1 cellular context compared by ENCODE assay signal in the genomic region with DNA sequence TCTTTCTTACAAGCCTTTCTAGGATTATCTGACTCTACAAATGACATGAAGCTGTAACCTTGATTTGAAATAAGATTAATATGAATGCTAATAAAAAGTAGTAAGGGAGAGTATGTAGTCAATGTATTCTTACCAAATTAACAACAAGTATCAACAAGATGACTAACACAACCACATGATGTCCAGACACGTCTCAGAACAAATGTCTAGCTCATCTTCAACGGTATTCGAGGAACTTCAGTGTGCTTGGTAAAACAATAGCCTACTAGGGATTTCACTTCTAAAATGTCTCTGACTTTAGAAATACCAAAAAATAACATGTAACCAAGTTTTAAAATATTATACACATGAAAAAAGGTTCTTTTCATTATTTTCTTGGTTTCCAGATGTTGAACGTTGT.
A peak's percentile ranks its signal among the peaks of the same experiment; 100 is the strongest.
TF ChIP-seq lines count a peak whose summit lies in the region.

No MANE protein-coding gene starts in this region.

TF ChIP-seq in HepG2, 621 proteins besides CTCF, POLR2A, EP300 and RAD21:
- TF ChIP-seq RFX1 (IDR thresholded peaks at IDR 0.05), result no peak
- no peak for TF ChIP-seq SP2 (CRISPR knock-in tag; IDR thresholded peaks at IDR 0.05)
- no peak for TF ChIP-seq NR2F1 (CRISPR knock-in tag; IDR thresholded peaks at IDR 0.05)
- TF ChIP-seq ZNF792 (CRISPR knock-in tag; IDR thresholded peaks at IDR 0.05), result no peak
- TF ChIP-seq, protein P1, sequence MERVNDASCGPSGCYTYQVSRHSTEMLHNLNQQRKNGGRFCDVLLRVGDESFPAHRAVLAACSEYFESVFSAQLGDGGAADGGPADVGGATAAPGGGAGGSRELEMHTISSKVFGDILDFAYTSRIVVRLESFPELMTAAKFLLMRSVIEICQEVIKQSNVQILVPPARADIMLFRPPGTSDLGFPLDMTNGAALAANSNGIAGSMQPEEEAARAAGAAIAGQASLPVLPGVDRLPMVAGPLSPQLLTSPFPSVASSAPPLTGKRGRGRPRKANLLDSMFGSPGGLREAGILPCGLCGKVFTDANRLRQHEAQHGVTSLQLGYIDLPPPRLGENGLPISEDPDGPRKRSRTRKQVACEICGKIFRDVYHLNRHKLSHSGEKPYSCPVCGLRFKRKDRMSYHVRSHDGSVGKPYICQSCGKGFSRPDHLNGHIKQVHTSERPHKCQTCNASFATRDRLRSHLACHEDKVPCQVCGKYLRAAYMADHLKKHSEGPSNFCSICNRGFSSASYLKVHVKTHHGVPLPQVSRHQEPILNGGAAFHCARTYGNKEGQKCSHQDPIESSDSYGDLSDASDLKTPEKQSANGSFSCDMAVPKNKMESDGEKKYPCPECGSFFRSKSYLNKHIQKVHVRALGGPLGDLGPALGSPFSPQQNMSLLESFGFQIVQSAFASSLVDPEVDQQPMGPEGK (CRISPR knock-in tag; IDR thresholded peaks at IDR 0.05), result no peak
- no peak for TF ChIP-seq MIER3 (CRISPR knock-in tag; IDR thresholded peaks at IDR 0.05; ENCODE audit: borderline replicate concordance)
- TF ChIP-seq, protein P2, sequence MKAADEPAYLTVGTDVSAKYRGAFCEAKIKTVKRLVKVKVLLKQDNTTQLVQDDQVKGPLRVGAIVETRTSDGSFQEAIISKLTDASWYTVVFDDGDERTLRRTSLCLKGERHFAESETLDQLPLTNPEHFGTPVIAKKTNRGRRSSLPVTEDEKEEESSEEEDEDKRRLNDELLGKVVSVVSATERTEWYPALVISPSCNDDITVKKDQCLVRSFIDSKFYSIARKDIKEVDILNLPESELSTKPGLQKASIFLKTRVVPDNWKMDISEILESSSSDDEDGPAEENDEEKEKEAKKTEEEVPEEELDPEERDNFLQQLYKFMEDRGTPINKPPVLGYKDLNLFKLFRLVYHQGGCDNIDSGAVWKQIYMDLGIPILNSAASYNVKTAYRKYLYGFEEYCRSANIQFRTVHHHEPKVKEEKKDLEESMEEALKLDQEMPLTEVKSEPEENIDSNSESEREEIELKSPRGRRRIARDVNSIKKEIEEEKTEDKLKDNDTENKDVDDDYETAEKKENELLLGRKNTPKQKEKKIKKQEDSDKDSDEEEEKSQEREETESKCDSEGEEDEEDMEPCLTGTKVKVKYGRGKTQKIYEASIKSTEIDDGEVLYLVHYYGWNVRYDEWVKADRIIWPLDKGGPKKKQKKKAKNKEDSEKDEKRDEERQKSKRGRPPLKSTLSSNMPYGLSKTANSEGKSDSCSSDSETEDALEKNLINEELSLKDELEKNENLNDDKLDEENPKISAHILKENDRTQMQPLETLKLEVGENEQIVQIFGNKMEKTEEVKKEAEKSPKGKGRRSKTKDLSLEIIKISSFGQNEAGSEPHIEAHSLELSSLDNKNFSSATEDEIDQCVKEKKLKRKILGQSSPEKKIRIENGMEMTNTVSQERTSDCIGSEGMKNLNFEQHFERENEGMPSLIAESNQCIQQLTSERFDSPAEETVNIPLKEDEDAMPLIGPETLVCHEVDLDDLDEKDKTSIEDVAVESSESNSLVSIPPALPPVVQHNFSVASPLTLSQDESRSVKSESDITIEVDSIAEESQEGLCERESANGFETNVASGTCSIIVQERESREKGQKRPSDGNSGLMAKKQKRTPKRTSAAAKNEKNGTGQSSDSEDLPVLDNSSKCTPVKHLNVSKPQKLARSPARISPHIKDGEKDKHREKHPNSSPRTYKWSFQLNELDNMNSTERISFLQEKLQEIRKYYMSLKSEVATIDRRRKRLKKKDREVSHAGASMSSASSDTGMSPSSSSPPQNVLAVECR (CRISPR knock-in tag; IDR thresholded peaks at IDR 0.05; ENCODE audit: borderline replicate concordance), result 0 out of 2 replicates have a peak, but pooled peaks have one; percentile 1
- TF ChIP-seq, protein P3, sequence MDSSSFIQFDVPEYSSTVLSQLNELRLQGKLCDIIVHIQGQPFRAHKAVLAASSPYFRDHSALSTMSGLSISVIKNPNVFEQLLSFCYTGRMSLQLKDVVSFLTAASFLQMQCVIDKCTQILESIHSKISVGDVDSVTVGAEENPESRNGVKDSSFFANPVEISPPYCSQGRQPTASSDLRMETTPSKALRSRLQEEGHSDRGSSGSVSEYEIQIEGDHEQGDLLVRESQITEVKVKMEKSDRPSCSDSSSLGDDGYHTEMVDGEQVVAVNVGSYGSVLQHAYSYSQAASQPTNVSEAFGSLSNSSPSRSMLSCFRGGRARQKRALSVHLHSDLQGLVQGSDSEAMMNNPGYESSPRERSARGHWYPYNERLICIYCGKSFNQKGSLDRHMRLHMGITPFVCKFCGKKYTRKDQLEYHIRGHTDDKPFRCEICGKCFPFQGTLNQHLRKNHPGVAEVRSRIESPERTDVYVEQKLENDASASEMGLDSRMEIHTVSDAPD (CRISPR knock-in tag; IDR thresholded peaks at IDR 0.05), result no peak
- no peak for TF ChIP-seq HMG20B (CRISPR knock-in tag; conservative IDR thresholded peaks at IDR 0.05)
- no peak for TF ChIP-seq JARID2 (CRISPR knock-in tag; IDR thresholded peaks at IDR 0.05; ENCODE audit: insufficient replicate concordance)
- TF ChIP-seq NCOR1 (IDR thresholded peaks at IDR 0.05; ENCODE audit: borderline replicate concordance, low read length), result 0 out of 2 replicates have a peak, but pooled peaks have one; percentile 47
- no peak for TF ChIP-seq ZNF598 (CRISPR knock-in tag; IDR thresholded peaks at IDR 0.05; ENCODE audit: borderline replicate concordance)
- no peak for TF ChIP-seq CC2D1A (CRISPR knock-in tag; IDR thresholded peaks at IDR 0.05)
- TF ChIP-seq ZFAT (CRISPR knock-in tag; conservative IDR thresholded peaks at IDR 0.05), result no peak
- TF ChIP-seq, protein P4, sequence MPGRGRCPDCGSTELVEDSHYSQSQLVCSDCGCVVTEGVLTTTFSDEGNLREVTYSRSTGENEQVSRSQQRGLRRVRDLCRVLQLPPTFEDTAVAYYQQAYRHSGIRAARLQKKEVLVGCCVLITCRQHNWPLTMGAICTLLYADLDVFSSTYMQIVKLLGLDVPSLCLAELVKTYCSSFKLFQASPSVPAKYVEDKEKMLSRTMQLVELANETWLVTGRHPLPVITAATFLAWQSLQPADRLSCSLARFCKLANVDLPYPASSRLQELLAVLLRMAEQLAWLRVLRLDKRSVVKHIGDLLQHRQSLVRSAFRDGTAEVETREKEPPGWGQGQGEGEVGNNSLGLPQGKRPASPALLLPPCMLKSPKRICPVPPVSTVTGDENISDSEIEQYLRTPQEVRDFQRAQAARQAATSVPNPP (CRISPR knock-in tag; IDR thresholded peaks at IDR 0.05), result no peak
- TF ChIP-seq, protein P5, sequence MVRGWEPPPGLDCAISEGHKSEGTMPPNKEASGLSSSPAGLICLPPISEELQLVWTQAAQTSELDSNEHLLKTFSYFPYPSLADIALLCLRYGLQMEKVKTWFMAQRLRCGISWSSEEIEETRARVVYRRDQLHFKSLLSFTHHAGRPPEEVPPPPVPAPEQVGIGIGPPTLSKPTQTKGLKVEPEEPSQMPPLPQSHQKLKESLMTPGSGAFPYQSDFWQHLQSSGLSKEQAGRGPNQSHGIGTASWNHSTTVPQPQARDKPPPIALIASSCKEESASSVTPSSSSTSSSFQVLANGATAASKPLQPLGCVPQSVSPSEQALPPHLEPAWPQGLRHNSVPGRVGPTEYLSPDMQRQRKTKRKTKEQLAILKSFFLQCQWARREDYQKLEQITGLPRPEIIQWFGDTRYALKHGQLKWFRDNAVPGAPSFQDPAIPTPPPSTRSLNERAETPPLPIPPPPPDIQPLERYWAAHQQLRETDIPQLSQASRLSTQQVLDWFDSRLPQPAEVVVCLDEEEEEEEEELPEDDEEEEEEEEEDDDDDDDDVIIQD (CRISPR knock-in tag; IDR thresholded peaks at IDR 0.05; ENCODE audit: low read depth), result peak; percentile 25; the same call in 1 of the 2 replicates
- TF ChIP-seq RBFOX2 (IDR thresholded peaks at IDR 0.05; ENCODE audit: low read depth, low read length), result peak; percentile 40; the same call in 1 of the 2 replicates
- no peak for TF ChIP-seq ZBTB7B (CRISPR knock-in tag; IDR thresholded peaks at IDR 0.05)
- TF ChIP-seq, protein P6, sequence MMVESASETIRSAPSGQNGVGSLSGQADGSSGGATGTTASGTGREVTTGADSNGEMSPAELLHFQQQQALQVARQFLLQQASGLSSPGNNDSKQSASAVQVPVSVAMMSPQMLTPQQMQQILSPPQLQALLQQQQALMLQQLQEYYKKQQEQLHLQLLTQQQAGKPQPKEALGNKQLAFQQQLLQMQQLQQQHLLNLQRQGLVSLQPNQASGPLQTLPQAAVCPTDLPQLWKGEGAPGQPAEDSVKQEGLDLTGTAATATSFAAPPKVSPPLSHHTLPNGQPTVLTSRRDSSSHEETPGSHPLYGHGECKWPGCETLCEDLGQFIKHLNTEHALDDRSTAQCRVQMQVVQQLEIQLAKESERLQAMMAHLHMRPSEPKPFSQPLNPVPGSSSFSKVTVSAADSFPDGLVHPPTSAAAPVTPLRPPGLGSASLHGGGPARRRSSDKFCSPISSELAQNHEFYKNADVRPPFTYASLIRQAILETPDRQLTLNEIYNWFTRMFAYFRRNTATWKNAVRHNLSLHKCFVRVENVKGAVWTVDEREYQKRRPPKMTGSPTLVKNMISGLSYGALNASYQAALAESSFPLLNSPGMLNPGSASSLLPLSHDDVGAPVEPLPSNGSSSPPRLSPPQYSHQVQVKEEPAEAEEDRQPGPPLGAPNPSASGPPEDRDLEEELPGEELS (CRISPR knock-in tag; IDR thresholded peaks at IDR 0.05), result no peak
